Comparison of ENCODE assay signal across 16 cellular contexts in genomic region chr3:102142379-102143058, GRCh38.
A peak's percentile ranks its signal among the peaks of the same experiment; 100 is the strongest.
DNase-seq lines count a peak whose midpoint lies in the region; ATAC-seq and TF ChIP-seq lines count a peak whose summit lies in the region.
"Had no signal": no experiment of that assay in that cellular context is flagged by ENCODE, and none has a peak within 500 bp of the region (broad histone marks: within the 10 kb centered on the region; RNA-seq: fewer than 3 reads in every experiment).

No MANE protein-coding gene starts in this region.

- no peaks in the 10 kb centered on the region for H3K9me3 ChIP-seq in smooth muscle cell (replicated peaks; ENCODE audit: low read depth)
- H3K9me3 ChIP-seq: esophagus squamous epithelium, suprapubic skin had no signal

- H3K79me2 ChIP-seq in smooth muscle cell (ENCODE audit: low read depth), result no peaks in the 10 kb centered on the region

- no peaks in the 10 kb centered on the region for H4K20me1 ChIP-seq in smooth muscle cell (ENCODE audit: low read depth)

- H2AFZ ChIP-seq in smooth muscle cell (ENCODE audit: low read depth), result peak overlapping the region; percentile 36

- no peaks in the 10 kb centered on the region for H3K27me3 ChIP-seq in smooth muscle cell (ENCODE audit: low read depth)
- H3K27me3 ChIP-seq: esophagus squamous epithelium, suprapubic skin had no signal

- peak overlapping the region; percentile 15 for H3K4me3 ChIP-seq in smooth muscle cell
- H3K4me3 ChIP-seq: esophagus squamous epithelium, suprapubic skin had no signal

- no peak for ATAC-seq in GM19463 (IDR thresholded peaks at IDR 0.05; ENCODE audit: unreplicated experiment)
- no peak for ATAC-seq in GM21529 (IDR thresholded peaks at IDR 0.05; ENCODE audit: unreplicated experiment)

- H3K27ac ChIP-seq in smooth muscle cell (ENCODE audit: low read depth), result peak overlapping the region; percentile 84
- H3K27ac ChIP-seq: suprapubic skin had no signal

- H3K4me1 ChIP-seq in smooth muscle cell (ENCODE audit: low read depth), result peaks cover 13% of the 10 kb centered on the region

- DNase-seq in LHCN-M2 (ENCODE audit: low read depth) (peak; percentile 46), dermis blood vessel endothelial cell (peak; percentile 51), islet precursor cell (peak; percentile 29), smooth muscle cell (lab: John Stamatoyannopoulos, UW; ENCODE audit: unreplicated experiment) (no peak)
- no peak for DNase-seq in NK-92 treated with Interleukin-12 subunit alpha and Interleukin-12 subunit beta, amount 100 ng/mL, for 24 hours (lab: John Stamatoyannopoulos, UW)
- DNase-seq: activated CD4-positive, alpha-beta T cell treated with anti-CD3 and anti-CD28 coated beads for 48 hours; activated CD8-positive, alpha-beta memory T cell treated with anti-CD3 and anti-CD28 coated beads, Interleukin-2, amount 50 U/mL, for 4 hours; activated effector memory CD4-positive, alpha-beta T cell treated with Interleukin-2 at 50 U/mL for 16 hours; caudate nucleus; CD4-positive, alpha-beta memory T cell; esophagus squamous epithelium; NCI-H187; SHP77 had no signal

- 16% methylated on average over 2 of the region's 2 CpGs for WGBS in smooth muscle cell (ENCODE audit: low lambda C conversion rate)

- H3K4me2 ChIP-seq in smooth muscle cell, result peak overlapping the region; percentile 76

- H3K9ac ChIP-seq in smooth muscle cell (ENCODE audit: low read depth), result peak overlapping the region; percentile 6

- TF ChIP-seq CTCF in smooth muscle cell (IDR thresholded peaks at IDR 0.05; ENCODE audit: borderline replicate concordance, insufficient read depth, poor library complexity, severe bottlenecking), result no peak

- peaks cover 20% of the 10 kb centered on the region for H3F3A ChIP-seq in smooth muscle cell (ENCODE audit: low read depth)

- H3K36me3 ChIP-seq in smooth muscle cell (ENCODE audit: low read depth), result no peaks in the 10 kb centered on the region
- H3K36me3 ChIP-seq: esophagus squamous epithelium, suprapubic skin had no signal

Comparison
In these comparisons a context has a peak if more than half of its experiments do, and no peak if none do; other contexts are left out.
1. DNase-seq: peak in LHCN-M2 (single experiment), dermis blood vessel endothelial cell (single experiment) and islet precursor cell (single experiment); none in smooth muscle cell (single experiment) and NK-92 treated with Interleukin-12 subunit alpha and Interleukin-12 subunit beta, amount 100 ng/mL, for 24 hours (single experiment).